8 cellular contexts compared by ENCODE assay signal in the genomic region with DNA sequence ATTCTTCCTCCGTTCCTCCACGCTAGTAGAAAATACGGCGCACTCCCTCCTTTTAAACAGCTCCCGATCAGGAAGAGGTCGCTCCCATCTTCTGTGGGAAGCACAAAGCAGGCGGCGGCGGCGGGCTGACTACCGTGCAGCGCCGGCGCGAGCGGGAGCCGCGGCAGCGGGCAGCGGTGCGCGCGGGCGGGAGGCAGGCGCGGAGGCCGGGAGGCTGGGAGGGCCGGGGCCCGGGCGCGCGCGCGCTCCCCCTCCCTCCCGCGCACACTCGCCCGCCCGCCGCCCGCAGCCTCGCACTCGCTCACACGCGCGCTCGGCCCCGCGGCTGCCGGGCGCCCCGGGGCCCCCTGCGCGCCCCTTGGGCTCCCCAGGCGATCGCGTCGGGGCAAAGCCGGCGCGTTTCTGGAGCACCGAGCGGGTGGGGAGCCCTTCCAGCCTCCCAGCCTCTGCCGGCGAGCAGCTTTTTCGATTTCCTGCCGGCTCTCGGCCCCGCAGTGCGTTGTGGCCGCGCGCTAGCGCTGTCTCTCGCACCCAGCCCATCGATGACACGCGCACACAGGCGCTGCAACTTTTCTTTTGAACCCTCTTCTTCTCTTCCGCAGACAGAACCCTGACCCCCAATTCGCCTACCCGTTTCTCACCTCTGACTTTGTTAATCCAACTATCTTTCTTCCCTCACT. TPM values are rescaled to one million over a fixed set of nuclear protein-coding genes. Genes with fewer than 3 reads are reported as not detected.
DNase-seq lines count a peak whose midpoint lies in the region; ATAC-seq and TF ChIP-seq lines count a peak whose summit lies in the region.

A gene (minus strand): TSS at position 165 of the 680 bp plus-strand sequence.

- H3K4me1 ChIP-seq in adrenal gland (replicated peaks in 1 of 2): peaks cover 8 to 11% of the 10 kb centered on the region in 2 donors
- no peaks in the 10 kb centered on the region for H3K4me1 ChIP-seq in hepatocyte (ENCODE audit: insufficient read depth)
- H3K4me1 ChIP-seq in rectal smooth muscle tissue (ENCODE audit: control insufficient read depth, insufficient read depth, low read length): peaks cover 15% of the 10 kb centered on the region

- ATAC-seq in HG03025 (IDR thresholded peaks at IDR 0.05; ENCODE audit: low FRiP score, unreplicated experiment): no peak

- H3K27me3 ChIP-seq in adrenal gland (no peaks in the 10 kb centered on the region), hepatocyte (peaks cover 35% of the 10 kb centered on the region), rectal smooth muscle tissue (ENCODE audit: control insufficient read depth, insufficient read depth, low read length) (no peaks in the 10 kb centered on the region)

- peak; percentile 4 for DNase-seq in activated T-cell treated with anti-CD3 and anti-CD28 coated beads for 48 hours (ENCODE audit: low read depth)
- no peak for DNase-seq in activated T-cell treated with anti-CD3 and anti-CD28 coated beads for 4 hours
- peak; percentile 32 for DNase-seq in NCI-H1105 (lab: John Stamatoyannopoulos, UW)
- DNase-seq in adrenal gland: peak in 4 of 7 donors; percentile 19 to 50 (median 24)
- DNase-seq in hepatocyte (ENCODE audit: low spot score): peak; percentile 54
- DNase-seq in GDM1 (lab: John Stamatoyannopoulos, UW): no peak

- TF ChIP-seq CTCF in adrenal gland (IDR thresholded peaks at IDR 0.05): no peak
- TF ChIP-seq CTCF in hepatocyte (IDR thresholded peaks at IDR 0.05; ENCODE audit: poor library complexity): no peak

- no peak within 1 kb of the TSS for H3K9ac ChIP-seq in rectal smooth muscle tissue (ENCODE audit: low read length)

- no peaks in the 10 kb centered on the region for H3K79me2 ChIP-seq in hepatocyte

- 0 to 5% (median 1%) methylated on average over 19 to 82 of the region's 82 CpGs for WGBS in adrenal gland, 4 donors
- WGBS in hepatocyte (ENCODE audit: low lambda C conversion rate, missing lambda C conversion rate): 1% methylated on average over 35 of the region's 82 CpGs

- peak within 1 kb of the TSS; percentile 48 for H2AFZ ChIP-seq in hepatocyte

- H3K4me3 ChIP-seq in adrenal gland (peak within 1 kb of the TSS in 2 of 4 donors; percentile 32 to 65), hepatocyte (peak within 1 kb of the TSS; percentile 58), rectal smooth muscle tissue (ENCODE audit: low read length) (peak within 1 kb of the TSS; percentile 69)

- H3K36me3 ChIP-seq in adrenal gland (replicated peaks in 1 of 2) (no peaks in the 10 kb centered on the region), hepatocyte (replicated peaks; ENCODE audit: insufficient read depth, low read depth) (no peaks in the 10 kb centered on the region), rectal smooth muscle tissue (ENCODE audit: control insufficient read depth, insufficient read depth, low read length) (no peaks in the 10 kb centered on the region)

- no peak for TF ChIP-seq POLR2A in adrenal gland (IDR thresholded peaks at IDR 0.05)

- no peaks in the 10 kb centered on the region for H3K9me2 ChIP-seq in hepatocyte (replicated peaks; ENCODE audit: insufficient read depth)

- H3K4me2 ChIP-seq in hepatocyte: peak within 1 kb of the TSS; percentile 83

- H3K9me3 ChIP-seq in adrenal gland (replicated peaks in 1 of 3): no peaks in the 10 kb centered on the region
- no peaks in the 10 kb centered on the region for H3K9me3 ChIP-seq in hepatocyte (ENCODE audit: low read depth)

- H4K20me1 ChIP-seq in hepatocyte (ENCODE audit: insufficient read depth, poor library complexity, severe bottlenecking): no peaks in the 10 kb centered on the region

- peak within 1 kb of the TSS in 3 of 5 donors; percentile 61 to 78 (median 71) for H3K27ac ChIP-seq in adrenal gland
- H3K27ac ChIP-seq in hepatocyte: peak within 1 kb of the TSS; percentile 70
- H3K27ac ChIP-seq in rectal smooth muscle tissue (ENCODE audit: low read depth, low read length): peak within 1 kb of the TSS; percentile 86

- intact Hi-C loops in adrenal gland (cut with DNase I): no loop called here

RNA-seq across cellular contexts. Expression of the gene that starts here (rescaled TPM):
- total RNA-seq in adrenal gland: 10 to 100 TPM in 7 of 8 donors, 1 to 10 TPM in 1; 9.3 to 31.2 (median 20.8) TPM
- polyA plus RNA-seq in adrenal gland: 1 to 10 TPM in 2 of 3 donors, under 1 TPM in 1; 0.54 to 4.7 (median 1.8) TPM
- total RNA-seq in hepatocyte: 8.9 and 11.7 TPM in 2 replicates
- 1.2 and 2.2 TPM in 2 replicates for polyA plus RNA-seq in hepatocyte

Comparison
In these comparisons a context has a peak if more than half of its experiments do, and no peak if none do; other contexts are left out.
1. DNase-seq: peak in activated T-cell treated with anti-CD3 and anti-CD28 coated beads for 48 hours (single experiment), NCI-H1105 (single experiment), adrenal gland (4 of 7) and hepatocyte (single experiment); none in activated T-cell treated with anti-CD3 and anti-CD28 coated beads for 4 hours (single experiment) and GDM1 (single experiment).
2. Peak in every context shown above with its lines, with median percentiles within 50 percentile points of each other: H3K27ac ChIP-seq.